Comparison of ENCODE assay signal across 9 cellular contexts in the genomic region with DNA sequence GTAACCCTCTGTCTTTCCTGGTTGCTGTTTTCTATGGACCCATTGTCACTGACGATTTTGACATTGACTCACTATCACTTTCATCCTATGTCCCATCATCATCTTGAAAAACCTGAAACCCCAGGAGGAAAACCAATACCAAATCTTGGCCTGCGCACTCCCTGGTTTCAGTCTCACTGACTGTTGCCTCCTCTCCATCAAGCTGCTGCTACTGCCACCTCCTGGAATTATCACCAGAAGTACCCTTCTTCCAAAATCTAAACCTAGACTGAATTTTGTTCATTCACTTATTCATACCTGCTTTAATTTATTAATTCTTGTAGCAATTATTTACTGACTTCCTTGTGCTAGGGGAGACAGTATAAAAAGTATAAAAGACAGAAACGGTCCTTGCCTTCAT. TPM values are rescaled to one million over a fixed set of nuclear protein-coding genes. Genes with fewer than 3 reads are reported as not detected.
DNase-seq lines count a peak whose midpoint lies in the region; ATAC-seq, FAIRE-seq and TF ChIP-seq lines count a peak whose summit lies in the region.
"Had no signal": no experiment of that assay in that cellular context is flagged by ENCODE, and none has a peak within 500 bp of the region (broad histone marks: within the 10 kb centered on the region; RNA-seq: fewer than 3 reads in every experiment).

No MANE protein-coding gene starts in this region.

- H3K4me1 ChIP-seq in MM.1S (ENCODE audit: low read length) (no peaks in the 10 kb centered on the region), astrocyte (ENCODE audit: insufficient read depth, low read length) (no peaks in the 10 kb centered on the region), suprapubic skin (no peaks in the 10 kb centered on the region)

- TF ChIP-seq EP300 in suprapubic skin (IDR thresholded peaks at IDR 0.05) = no peak

- H3F3A ChIP-seq in MM.1S (ENCODE audit: insufficient read depth, low read length) = no peaks in the 10 kb centered on the region

- H3K4me2 ChIP-seq in MM.1S (ENCODE audit: low read depth, low read length) = no peak overlapping the region
- no peak overlapping the region for H3K4me2 ChIP-seq in astrocyte (ENCODE audit: low read length)
- H3K4me2 ChIP-seq: KMS-11 had no signal

- H3K4me3 ChIP-seq in MM.1S (ENCODE audit: low read length) (no peak overlapping the region), astrocyte (ENCODE audit: insufficient read depth, low read depth, low read length) (no peak overlapping the region), suprapubic skin (no peak overlapping the region)

- H3K9me3 Mint-ChIP-seq in astrocyte (ENCODE audit: unreplicated experiment) = no peaks in the 10 kb centered on the region
- H3K9me3 Mint-ChIP-seq in naive thymus-derived CD8-positive, alpha-beta T cell = no peaks in the 10 kb centered on the region

- no peak overlapping the region for H3K27ac Mint-ChIP-seq in astrocyte (ENCODE audit: unreplicated experiment)
- peak overlapping the region in 2 of 10 donors; percentile 1 to 56 for H3K27ac Mint-ChIP-seq in naive thymus-derived CD8-positive, alpha-beta T cell

- H3K27me3 Mint-ChIP-seq in astrocyte (ENCODE audit: low read depth, unreplicated experiment) = no peaks in the 10 kb centered on the region
- H3K27me3 Mint-ChIP-seq in naive thymus-derived CD8-positive, alpha-beta T cell = no peaks in the 10 kb centered on the region

- H3K36me3 Mint-ChIP-seq in astrocyte (ENCODE audit: low read depth, unreplicated experiment) = no peaks in the 10 kb centered on the region
- H3K36me3 Mint-ChIP-seq in naive thymus-derived CD8-positive, alpha-beta T cell = no peaks in the 10 kb centered on the region

- POLR2A ChIA-PET in naive thymus-derived CD8-positive, alpha-beta T cell (lab: Charles Lee) = no interaction called here

- H3K79me2 ChIP-seq in MM.1S (ENCODE audit: low read length) (no peaks in the 10 kb centered on the region), astrocyte (ENCODE audit: insufficient read depth, low read length) (no peaks in the 10 kb centered on the region)

- TF ChIP-seq POLR2A in suprapubic skin (IDR thresholded peaks at IDR 0.05) = no peak

- H4K20me1 ChIP-seq in MM.1S (ENCODE audit: insufficient read depth, low read length) (no peaks in the 10 kb centered on the region), astrocyte (ENCODE audit: insufficient read depth, low read length) (no peaks in the 10 kb centered on the region)

- no peak overlapping the region for H2AFZ ChIP-seq in MM.1S (ENCODE audit: low read length)
- H2AFZ ChIP-seq in astrocyte (ENCODE audit: low read depth, low read length) = no peak overlapping the region

- no peak for FAIRE-seq in astrocyte (lab: Jason Lieb, UNC)

- no peak overlapping the region for H3K4me3 Mint-ChIP-seq in astrocyte (ENCODE audit: unreplicated experiment)
- no peak overlapping the region for H3K4me3 Mint-ChIP-seq in naive thymus-derived CD8-positive, alpha-beta T cell

- H3K36me3 ChIP-seq in MM.1S (replicated peaks; ENCODE audit: insufficient read depth, low read length) = no peaks in the 10 kb centered on the region
- H3K36me3 ChIP-seq in astrocyte (ENCODE audit: insufficient read depth, low read length) = no peaks in the 10 kb centered on the region
- no peaks in the 10 kb centered on the region for H3K36me3 ChIP-seq in suprapubic skin

- peak; percentile 33 to 75 for ATAC-seq in naive thymus-derived CD8-positive, alpha-beta T cell
- ATAC-seq in HG03565 (IDR thresholded peaks at IDR 0.05; ENCODE audit: unreplicated experiment) (no peak), HG02981 (IDR thresholded peaks at IDR 0.05; ENCODE audit: unreplicated experiment) (no peak)

- peaks cover 2% of the 10 kb centered on the region for H3K4me1 Mint-ChIP-seq in astrocyte (ENCODE audit: low read depth, unreplicated experiment)
- peaks cover 0 to 2% (median 0%) of the 10 kb centered on the region in 4 donors for H3K4me1 Mint-ChIP-seq in naive thymus-derived CD8-positive, alpha-beta T cell

- DNase-seq in EL (peak; percentile 3), MM.1S (peak; percentile 32), astrocyte (ENCODE audit: low read depth) (peak; percentile 0), suprapubic skin (ENCODE audit: low spot score in 2 of 2) (no peak)
- peak in 6 of 10 donors; percentile 26 to 68 (median 35) for DNase-seq in naive thymus-derived CD8-positive, alpha-beta T cell
- no peak for DNase-seq in activated CD4-positive, CD25-positive, alpha-beta regulatory T cell (lab: John Stamatoyannopoulos, UW)

- WGBS in suprapubic skin = 65% methylated on average over 3 of the region's 3 CpGs

- H3K27ac ChIP-seq in MM.1S (ENCODE audit: low read length) (no peak overlapping the region), astrocyte (ENCODE audit: low read depth, low read length) (no peak overlapping the region), suprapubic skin (no peak overlapping the region)
- H3K27ac ChIP-seq: KMS-11 had no signal

- H3K9ac ChIP-seq in MM.1S (ENCODE audit: low read length) (no peak overlapping the region), astrocyte (ENCODE audit: low read length) (no peak overlapping the region)
- H3K9ac ChIP-seq: KMS-11 had no signal

- no peaks in the 10 kb centered on the region for H3K9me2 ChIP-seq in MM.1S (replicated peaks; ENCODE audit: insufficient read depth, low read length)

- H3K9me3 ChIP-seq in MM.1S (replicated peaks; ENCODE audit: insufficient read depth, low read length) (no peaks in the 10 kb centered on the region), astrocyte (ENCODE audit: insufficient read depth, low read depth, low read length) (no peaks in the 10 kb centered on the region), suprapubic skin (no peaks in the 10 kb centered on the region)

- H3K27me3 ChIP-seq in MM.1S (replicated peaks; ENCODE audit: insufficient read depth, low read length) (no peaks in the 10 kb centered on the region), astrocyte (ENCODE audit: insufficient read depth, low read length) (no peaks in the 10 kb centered on the region), suprapubic skin (no peaks in the 10 kb centered on the region)

- peak; percentile 48 for TF ChIP-seq CTCF in MM.1S (IDR thresholded peaks at IDR 0.05; ENCODE audit: low read length)
- TF ChIP-seq CTCF in astrocyte (IDR thresholded peaks at IDR 0.05; ENCODE audit: insufficient read depth, low read depth, low read length) = no peak
- no peak for TF ChIP-seq CTCF in suprapubic skin (IDR thresholded peaks at IDR 0.05)

RNA-seq across cellular contexts. Expression of a gene that starts 44.5 kb away (rescaled TPM):
- total RNA-seq in astrocyte (23.8 TPM in 2 replicates), suprapubic skin (10 to 100 TPM; 17.4 to 29.4 (median 18.8) TPM)
- 10 to 100 TPM; 22.9 to 23.6 TPM for total RNA-seq in naive thymus-derived CD8-positive, alpha-beta T cell
- 10 to 100 TPM in 1 of 3 donors, 1 to 10 TPM in 2; 7.4 to 12.1 (median 8.3) TPM for polyA plus RNA-seq in naive thymus-derived CD8-positive, alpha-beta T cell

Comparison
In these comparisons a context has a peak if more than half of its experiments do, and no peak if none do; other contexts are left out.
1. DNase-seq: peak in EL (single experiment), MM.1S (single experiment), astrocyte (single experiment) and naive thymus-derived CD8-positive, alpha-beta T cell (6 of 10); none in activated CD4-positive, CD25-positive, alpha-beta regulatory T cell (0 of 4) and suprapubic skin (0 of 2).
2. ATAC-seq: peak in naive thymus-derived CD8-positive, alpha-beta T cell (2 of 2); none in HG03565 (single experiment) and HG02981 (single experiment).